1 cellular context compared by ENCODE assay signal in genomic region chr7:93757421-93757820, GRCh38.
TF ChIP-seq lines count a peak whose summit lies in the region.

No MANE protein-coding gene starts in this region.

TF ChIP-seq in SK-N-SH treated with all-trans-retinoic acid at 6 μM for 48 hours, 23 proteins besides CTCF, POLR2A, EP300 and RAD21 (continued from another document):
- TF ChIP-seq POU6F1 (CRISPR knock-in tag; IDR thresholded peaks at IDR 0.05; ENCODE audit: borderline replicate concordance, low read depth), result no peak
- no peak for TF ChIP-seq SNAI2 (CRISPR knock-in tag; IDR thresholded peaks at IDR 0.05)
- no peak for TF ChIP-seq PATZ1 (CRISPR knock-in tag; IDR thresholded peaks at IDR 0.05; ENCODE audit: borderline replicate concordance)
- no peak for TF ChIP-seq CSRNP3 (CRISPR knock-in tag; IDR thresholded peaks at IDR 0.05)
- TF ChIP-seq CSDC2 (CRISPR knock-in tag; IDR thresholded peaks at IDR 0.05), result no peak
- no peak for TF ChIP-seq ESRRG (CRISPR knock-in tag; IDR thresholded peaks at IDR 0.05)
- TF ChIP-seq TSHZ2 (CRISPR knock-in tag; IDR thresholded peaks at IDR 0.05), result no peak
